8 cellular contexts compared by ENCODE assay signal in genomic region chr3:47803478-47804025, GRCh38.
DNase-seq lines count a peak whose midpoint lies in the region; ATAC-seq and TF ChIP-seq lines count a peak whose summit lies in the region.

No MANE protein-coding gene starts in this region.

- H3K4me1 ChIP-seq in effector memory CD4-positive, alpha-beta T cell (ENCODE audit: control insufficient read depth, insufficient read depth, low read length, poor library complexity, severe bottlenecking), result peaks cover 8% of the 10 kb centered on the region
- peaks cover 13% of the 10 kb centered on the region in 2 experiments for H3K4me1 ChIP-seq in neutrophil (ENCODE audit: control insufficient read depth in 1 of 2, insufficient read depth in 1 of 2, low read depth in 1 of 2, low read length in 1 of 2)

- peak overlapping the region; percentile 99 for H3K4me3 ChIP-seq in GM12875 (ENCODE audit: low read depth, low read length)
- H3K4me3 ChIP-seq in effector memory CD4-positive, alpha-beta T cell (ENCODE audit: insufficient read depth, low read depth, low read length, poor library complexity, severe bottlenecking), result peak overlapping the region; percentile 73
- H3K4me3 ChIP-seq in neutrophil (ENCODE audit: low read depth in 1 of 2, low read length in 1 of 2), result peak overlapping the region; percentile 79 to 81

- H3K9me3 ChIP-seq in effector memory CD4-positive, alpha-beta T cell (ENCODE audit: control insufficient read depth, low read length), result no peaks in the 10 kb centered on the region
- no peaks in the 10 kb centered on the region for H3K9me3 ChIP-seq in neutrophil

- no peak for ATAC-seq in HG03139 (IDR thresholded peaks at IDR 0.05; ENCODE audit: unreplicated experiment)
- no peak for ATAC-seq in activated CD4-positive, CD25-positive, alpha-beta regulatory T cell treated with anti-CD3 and anti-CD28 coated beads, Interleukin-2, amount 50 U/mL, for 24 hours

- TF ChIP-seq CTCF in GM12875 (IDR thresholded peaks at IDR 0.05; ENCODE audit: borderline replicate concordance, insufficient read depth, low read depth, low read length) (no peak), neutrophil (IDR thresholded peaks at IDR 0.05) (no peak)

- no peaks in the 10 kb centered on the region for H3K36me3 ChIP-seq in effector memory CD4-positive, alpha-beta T cell (ENCODE audit: control insufficient read depth, insufficient read depth, low read length)
- peaks cover 15% of the 10 kb centered on the region for H3K36me3 ChIP-seq in neutrophil

- H3K27ac ChIP-seq in effector memory CD4-positive, alpha-beta T cell (ENCODE audit: insufficient read depth, low read length, poor library complexity, severe bottlenecking), result peak overlapping the region; percentile 89
- peak overlapping the region; percentile 90 for H3K27ac ChIP-seq in neutrophil

- DNase-seq in NCI-H748 (lab: John Stamatoyannopoulos, UW; ENCODE audit: unreplicated experiment), result peak; percentile 47
- no peak for DNase-seq in effector memory CD4-positive, alpha-beta T cell
- DNase-seq in NCI-H82 treated with DMSO at 0.1 percent for 48 hours (lab: John Stamatoyannopoulos, UW; ENCODE audit: unreplicated experiment), result no peak
- no peak for DNase-seq in activated CD4-positive, alpha-beta T cell treated with anti-CD3 and anti-CD28 coated beads for 48 hours

- H3K27me3 ChIP-seq in effector memory CD4-positive, alpha-beta T cell (replicated peaks; ENCODE audit: control insufficient read depth, insufficient read depth, low read length, poor library complexity, severe bottlenecking), result no peaks in the 10 kb centered on the region
- no peaks in the 10 kb centered on the region for H3K27me3 ChIP-seq in neutrophil
